In the genomic region with DNA sequence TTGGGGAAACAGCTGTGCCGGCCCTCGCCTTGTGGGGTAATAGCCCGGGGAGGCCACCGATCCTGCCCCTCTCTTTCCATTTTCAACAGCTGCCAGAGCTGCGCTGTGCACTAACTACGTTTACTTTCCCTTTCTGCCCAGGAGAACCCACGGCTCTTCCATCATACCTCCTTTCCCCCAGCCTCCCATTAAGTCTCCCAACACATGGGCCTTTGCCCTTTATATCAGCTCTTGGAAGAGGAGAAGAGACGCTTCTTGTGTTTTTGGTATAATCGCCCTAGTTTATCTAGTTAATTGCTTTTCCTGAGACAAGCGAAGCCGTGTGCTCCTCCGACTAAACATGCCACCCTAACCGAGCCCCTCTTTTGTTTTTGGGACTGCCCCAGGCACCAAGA, we compare ENCODE assay signal across 8 cellular contexts. TPM values are rescaled to one million over a fixed set of nuclear protein-coding genes. Genes with fewer than 3 reads are reported as not detected.
DNase-seq lines count a peak whose midpoint lies in the region; ATAC-seq lines count a peak whose summit lies in the region.

No MANE protein-coding gene starts in this region.

- no peak for ATAC-seq in stimulated activated naive CD8-positive, alpha-beta T cell treated with anti-CD3 and anti-CD28 coated beads, Interleukin-15, Interleukin-2, amounts not matched to agents 100 U/mL and 50 U/mL, for 24 hours
- ATAC-seq in naive B cell (ENCODE audit: low read depth in 2 of 2) (peak; percentile 17 to 20), GM19328 (IDR thresholded peaks at IDR 0.05; ENCODE audit: unreplicated experiment) (no peak)

- H3K4me3 Mint-ChIP-seq in stimulated activated naive CD8-positive, alpha-beta T cell treated with anti-CD3 and anti-CD28 coated beads, Interleukin-15, Interleukin-2, amounts not matched to agents 100 ng/mL and 50 ng/mL, for 24 hours: peak overlapping the region; percentile 96
- peak overlapping the region; percentile 92 to 99 (median 97) for H3K4me3 Mint-ChIP-seq in naive B cell

- H3K27ac ChIP-seq in cingulate gyrus (ENCODE audit: low read depth, low read length): peak overlapping the region; percentile 99

- H3K27ac Mint-ChIP-seq in stimulated activated naive CD8-positive, alpha-beta T cell treated with anti-CD3 and anti-CD28 coated beads, Interleukin-15, Interleukin-2, amounts not matched to agents 100 ng/mL and 50 ng/mL, for 24 hours: peak overlapping the region; percentile 90
- H3K27ac Mint-ChIP-seq in naive B cell: peak overlapping the region; percentile 86 to 97 (median 92)

- peaks cover 24% of the 10 kb centered on the region for H3K36me3 Mint-ChIP-seq in stimulated activated naive CD8-positive, alpha-beta T cell treated with anti-CD3 and anti-CD28 coated beads, Interleukin-15, Interleukin-2, amounts not matched to agents 100 ng/mL and 50 ng/mL, for 24 hours (ENCODE audit: low read depth)
- no peaks in the 10 kb centered on the region for H3K36me3 Mint-ChIP-seq in naive B cell

- no peak for DNase-seq in stimulated activated naive CD8-positive, alpha-beta T cell treated with anti-CD3 and anti-CD28 coated beads, Interleukin-15, Interleukin-2, amounts not matched to agents 100 U/mL and 50 U/mL, for 24 hours
- DNase-seq in NCI-H2171 (lab: John Stamatoyannopoulos, UW): peak; percentile 61
- DNase-seq in naive B cell: no peak
- no peak for DNase-seq in NCI-H1930 (lab: John Stamatoyannopoulos, UW)
- no peak for DNase-seq in activated effector memory CD4-positive, alpha-beta T cell treated with anti-CD3 and anti-CD28 coated beads, Interleukin-2, amount 50 U/mL, for 16 hours

- H3K27me3 Mint-ChIP-seq in stimulated activated naive CD8-positive, alpha-beta T cell treated with anti-CD3 and anti-CD28 coated beads, Interleukin-15, Interleukin-2, amounts not matched to agents 100 ng/mL and 50 ng/mL, for 24 hours: no peaks in the 10 kb centered on the region
- peaks cover 0 to 7% (median 0%) of the 10 kb centered on the region in 3 donors for H3K27me3 Mint-ChIP-seq in naive B cell

- H3K4me1 Mint-ChIP-seq in stimulated activated naive CD8-positive, alpha-beta T cell treated with anti-CD3 and anti-CD28 coated beads, Interleukin-15, Interleukin-2, amounts not matched to agents 100 ng/mL and 50 ng/mL, for 24 hours (ENCODE audit: low read depth): peaks cover 48% of the 10 kb centered on the region
- H3K4me1 Mint-ChIP-seq in naive B cell: peaks cover 26 to 49% (median 34%) of the 10 kb centered on the region in 3 donors

- H3K9me3 Mint-ChIP-seq in stimulated activated naive CD8-positive, alpha-beta T cell treated with anti-CD3 and anti-CD28 coated beads, Interleukin-15, Interleukin-2, amounts not matched to agents 100 ng/mL and 50 ng/mL, for 24 hours: no peaks in the 10 kb centered on the region
- no peaks in the 10 kb centered on the region for H3K9me3 Mint-ChIP-seq in naive B cell

RNA-seq across cellular contexts. Expression of a gene that starts 0.7 kb away (rescaled TPM):
- polyA plus RNA-seq in naive B cell (ENCODE audit: low read depth in 6 of 6): 10 to 100 TPM in 4 of 6 donors, 1 to 10 TPM in 1, not detected in 1; 8.2 to 16.7 (median 10.7) TPM

Comparison
In these comparisons a context has a peak if more than half of its experiments do, and no peak if none do; other contexts are left out.
1. ATAC-seq: peak in naive B cell (2 of 2); none in stimulated activated naive CD8-positive, alpha-beta T cell treated with anti-CD3 and anti-CD28 coated beads, Interleukin-15, Interleukin-2, amounts not matched to agents 100 U/mL and 50 U/mL, for 24 hours (single experiment) and GM19328 (single experiment).